In the genomic region with DNA sequence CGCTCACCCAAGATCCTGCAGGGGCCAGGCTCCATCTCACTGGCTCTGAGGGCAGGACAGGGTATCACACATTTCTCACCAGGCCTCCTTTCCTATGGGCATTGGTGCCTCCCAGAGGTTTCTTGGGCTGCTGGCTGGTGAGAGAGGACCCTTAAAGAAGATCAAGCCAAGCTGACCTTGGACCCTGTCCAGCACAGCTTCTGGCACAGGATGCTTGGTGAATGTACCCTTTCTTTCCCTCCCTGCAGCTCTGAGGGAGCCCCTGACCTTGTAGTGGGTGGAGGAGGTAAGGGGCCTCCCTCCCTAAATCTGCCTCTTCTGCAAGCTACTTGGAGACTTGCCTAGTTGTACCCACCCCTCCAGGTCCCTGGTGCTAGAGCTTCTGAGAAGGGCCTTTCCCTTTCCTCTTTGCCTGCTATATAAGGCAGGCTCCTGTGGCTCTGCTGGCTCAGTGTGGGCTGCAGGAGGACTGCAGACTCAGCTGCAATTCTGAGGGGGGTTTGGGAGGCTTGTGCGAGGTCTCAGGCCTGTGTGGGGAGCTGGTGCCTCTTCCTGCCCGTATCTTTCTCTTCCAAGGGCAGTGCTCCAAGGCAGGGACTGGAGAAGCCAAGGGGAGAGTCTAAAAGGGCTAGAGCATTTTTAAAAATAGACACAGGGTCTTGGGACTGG, we compare ENCODE assay signal across 10 cellular contexts. TPM values are rescaled to one million over a fixed set of nuclear protein-coding genes. Genes with fewer than 3 reads are reported as not detected.
DNase-seq lines count a peak whose midpoint lies in the region; ATAC-seq, FAIRE-seq and TF ChIP-seq lines count a peak whose summit lies in the region.
"Had no signal": no experiment of that assay in that cellular context is flagged by ENCODE, and none has a peak within 500 bp of the region (broad histone marks: within the 10 kb centered on the region; RNA-seq: fewer than 3 reads in every experiment).

No MANE protein-coding gene starts in this region.

- H2AFZ ChIP-seq in keratinocyte (ENCODE audit: control insufficient read depth, low read length), result no peak overlapping the region

- dilution Hi-C loops in keratinocyte (cut with MboI; ENCODE audit: extremely low pct_ligation_motif_present, low sequenced_read_pairs), result no loop called here

- H3K4me3 ChIP-seq in keratinocyte (ENCODE audit: control insufficient read depth in 2 of 3, extremely low read depth in 1 of 3, insufficient read depth in 2 of 3, low read depth in 1 of 3, low read length in 3 of 3), result no peak overlapping the region

- peaks cover 60% of the 10 kb centered on the region for H3K4me1 ChIP-seq in keratinocyte (ENCODE audit: control insufficient read depth, extremely low read depth, insufficient read depth, low read length)

- H3K27me3 ChIP-seq in keratinocyte (ENCODE audit: control insufficient read depth, extremely low read depth, insufficient read depth, low read length), result no peaks in the 10 kb centered on the region

- no peaks in the 10 kb centered on the region for H3K79me2 ChIP-seq in keratinocyte (ENCODE audit: control insufficient read depth, insufficient read depth, low read length)

- peak; percentile 34 for FAIRE-seq in keratinocyte (lab: Jason Lieb, UNC)

- peak overlapping the region; percentile 10 for H3K9ac ChIP-seq in keratinocyte (ENCODE audit: control insufficient read depth, extremely low read depth, insufficient read depth, low read length)

- TF ChIP-seq CTCF in keratinocyte (optimal IDR thresholded peaks at IDR 0.05 in 1 of 3, IDR thresholded peaks at IDR 0.05 in 1 of 3, conservative IDR thresholded peaks at IDR 0.05 in 1 of 3; ENCODE audit: extremely low read depth in 1 of 3, insufficient read depth in 2 of 3, low read length in 3 of 3), result no peak

- H3K9me3 ChIP-seq in keratinocyte (ENCODE audit: control insufficient read depth, low read depth, low read length), result no peaks in the 10 kb centered on the region

- peaks cover 0 to 1% of the 10 kb centered on the region in 2 experiments for H3K36me3 ChIP-seq in keratinocyte (ENCODE audit: control insufficient read depth in 2 of 2, extremely low read depth in 1 of 2, insufficient read depth in 2 of 2, low read length in 2 of 2)

- H3K9me1 ChIP-seq in keratinocyte (ENCODE audit: control insufficient read depth, extremely low read depth, insufficient read depth, low read length), result peaks cover 2% of the 10 kb centered on the region

- H4K20me1 ChIP-seq in keratinocyte (ENCODE audit: control insufficient read depth, extremely low read depth, insufficient read depth, low read length), result no peaks in the 10 kb centered on the region

- no peak overlapping the region for H3K27ac ChIP-seq in keratinocyte (ENCODE audit: control insufficient read depth, insufficient read depth, low read length)
- H3K27ac ChIP-seq in substantia nigra (ENCODE audit: low read depth, low read length, poor library complexity, severe bottlenecking), result peak overlapping the region; percentile 69

- no peaks in the 10 kb centered on the region for H3K36me3 Mint-ChIP-seq in activated naive CD8-positive, alpha-beta T cell treated with anti-CD3 and anti-CD28 coated beads, Interleukin-2, amount 50 U/mL, for 24 hours (ENCODE audit: low read depth)

- peak overlapping the region; percentile 20 for H3K4me2 ChIP-seq in keratinocyte (ENCODE audit: control insufficient read depth, extremely low read depth, insufficient read depth, low read depth, low read length)

- ATAC-seq in activated naive CD8-positive, alpha-beta T cell treated with anti-CD3 and anti-CD28 coated beads, Interleukin-2, amount 50 U/mL, for 24 hours, result peak; percentile 53
- ATAC-seq in GM21717 (IDR thresholded peaks at IDR 0.05; ENCODE audit: unreplicated experiment), result no peak

- H3K4me1 Mint-ChIP-seq in activated naive CD8-positive, alpha-beta T cell treated with anti-CD3 and anti-CD28 coated beads, Interleukin-2, amount 50 U/mL, for 24 hours, result peaks cover 39% of the 10 kb centered on the region

- H3K27me3 Mint-ChIP-seq in activated naive CD8-positive, alpha-beta T cell treated with anti-CD3 and anti-CD28 coated beads, Interleukin-2, amount 50 U/mL, for 24 hours, result no peaks in the 10 kb centered on the region

- peak overlapping the region; percentile 89 for H3K27ac Mint-ChIP-seq in activated naive CD8-positive, alpha-beta T cell treated with anti-CD3 and anti-CD28 coated beads, Interleukin-2, amount 50 U/mL, for 24 hours

- DNase-seq in NOMO-1 treated with DMSO at 0.1 percent for 48 hours (lab: John Stamatoyannopoulos, UW; ENCODE audit: unreplicated experiment) (peak; percentile 14), NOMO-1 treated with dmso at 0.1 percent for 144 hours (lab: John Stamatoyannopoulos, UW; ENCODE audit: unreplicated experiment) (no peak), keratinocyte (ENCODE audit: low read depth, low spot score) (no peak), substantia nigra (lab: John Stamatoyannopoulos, UW) (peak in 2 of 49 donors; percentile 18 to 48), SHP77 (lab: John Stamatoyannopoulos, UW) (no peak)
- peak; percentile 23 for DNase-seq in activated naive CD8-positive, alpha-beta T cell treated with anti-CD3 and anti-CD28 coated beads, Interleukin-2, amount 50 U/mL, for 24 hours
- no peak for DNase-seq in effector CD8-positive, alpha-beta T cell (lab: John Stamatoyannopoulos, UW)
- DNase-seq: 8988T, NCI-H1092 had no signal

- H3K4me3 Mint-ChIP-seq in activated naive CD8-positive, alpha-beta T cell treated with anti-CD3 and anti-CD28 coated beads, Interleukin-2, amount 50 U/mL, for 24 hours, result no peak overlapping the region

- no peaks in the 10 kb centered on the region for H3K9me3 Mint-ChIP-seq in activated naive CD8-positive, alpha-beta T cell treated with anti-CD3 and anti-CD28 coated beads, Interleukin-2, amount 50 U/mL, for 24 hours

RNA-seq across cellular contexts. Expression of gene TRIM8, which starts 11.8 kb away (rescaled TPM):
- 16.9 to 45.1 TPM (median 24.8 TPM) in 3 replicates for polyA plus RNA-seq in keratinocyte
- 38.5 TPM for polyA plus RNA-seq in keratinocyte (2011; ENCODE audit: low read depth)
- polyA plus RNA-seq in keratinocyte (2011; cell fraction: cytosol; rRNA removed), result 23.0 and 34.3 TPM in 2 replicates
- polyA plus RNA-seq in keratinocyte (2011; cell fraction: nucleus; rRNA removed), result 30.9 and 34.4 TPM in 2 replicates
- polyA plus RNA-seq in keratinocyte (2012; ENCODE audit: low replicate concordance), result 39.4 and 51.3 TPM in 2 replicates
- polyA minus RNA-seq in keratinocyte, result 15.2 to 53.0 TPM (median 16.7 TPM) in 3 replicates
- 36.4 TPM for polyA minus RNA-seq in keratinocyte (2011; cell fraction: cytosol; rRNA and poly(A)+ RNA removed)
- polyA minus RNA-seq in keratinocyte (2011; cell fraction: nucleus; rRNA and poly(A)+ RNA removed), result 22.9 and 24.1 TPM in 2 replicates

Comparison
In these comparisons a context has a peak if more than half of its experiments do, and no peak if none do; other contexts are left out.
1. DNase-seq: peak in NOMO-1 treated with DMSO at 0.1 percent for 48 hours (single experiment) and activated naive CD8-positive, alpha-beta T cell treated with anti-CD3 and anti-CD28 coated beads, Interleukin-2, amount 50 U/mL, for 24 hours (single experiment); none in NOMO-1 treated with dmso at 0.1 percent for 144 hours (single experiment), keratinocyte (single experiment), SHP77 (0 of 2) and effector CD8-positive, alpha-beta T cell (single experiment).